ENCODE assay signal across 8 cellular contexts in genomic region chr21:17512245-17513213, GRCh38. TPM values are rescaled to one million over a fixed set of nuclear protein-coding genes. Genes with fewer than 3 reads are reported as not detected.
DNase-seq lines count a peak whose midpoint lies in the region; ATAC-seq, FAIRE-seq and TF ChIP-seq lines count a peak whose summit lies in the region.

Gene CXADR (plus strand): TSS chr21:17513043. CDS start chr21:17513130, 87 bp downstream.

- H3K4me3 ChIP-seq in Karpas-422 (ENCODE audit: low read length) = no peak within 1 kb of the TSS

- H3K79me2 ChIP-seq in Karpas-422 (ENCODE audit: low read length) = no peaks in the 10 kb centered on the region

- no peak within 1 kb of the TSS for H3K9ac ChIP-seq in Karpas-422 (ENCODE audit: low read length)

- H3K27me3 ChIP-seq in layer of hippocampus (ENCODE audit: control insufficient read depth, insufficient read depth, low read length) = no peaks in the 10 kb centered on the region
- no peaks in the 10 kb centered on the region for H3K27me3 ChIP-seq in Karpas-422 (ENCODE audit: low read length)

- peak; percentile 72 for DNase-seq in GM12892 (ENCODE audit: insufficient read length)
- DNase-seq in NCI-H2029 (lab: John Stamatoyannopoulos, UW) = peak; percentile 92
- peak; percentile 22 for DNase-seq in activated CD4-positive, CD25-positive, alpha-beta regulatory T cell treated with anti-CD3 and anti-CD28 coated beads, Interleukin-2, amount 50 U/mL, for 16 hours (ENCODE audit: low read depth, low spot score)
- DNase-seq in cerebellar cortex (ENCODE audit: low spot score) = peak; percentile 83
- peak; percentile 75 to 81 for DNase-seq in stimulated activated CD4-positive, alpha-beta T cell treated with anti-CD3 and anti-CD28 coated beads, Interleukin-2, amount 100 ng/mL, for 24 hours
- no peak for DNase-seq in Karpas-422

- H3K27ac ChIP-seq in layer of hippocampus (ENCODE audit: low read depth, low read length) = peak within 1 kb of the TSS; percentile 78
- no peak within 1 kb of the TSS for H3K27ac ChIP-seq in Karpas-422 (ENCODE audit: low read length)

- peak; percentile 85 for ATAC-seq in HG02884 (IDR thresholded peaks at IDR 0.05; ENCODE audit: unreplicated experiment)

- no peaks in the 10 kb centered on the region for H3K36me3 ChIP-seq in Karpas-422 (ENCODE audit: insufficient read depth, low read length)

- H3K4me2 ChIP-seq in Karpas-422 (ENCODE audit: low read depth, low read length, poor library complexity, severe bottlenecking) = no peak within 1 kb of the TSS

- no peaks in the 10 kb centered on the region for H3K9me2 ChIP-seq in Karpas-422 (replicated peaks; ENCODE audit: insufficient read depth, low read length)

- no peaks in the 10 kb centered on the region for H4K20me1 ChIP-seq in Karpas-422 (ENCODE audit: insufficient read depth, low read depth, low read length)

- no peak for TF ChIP-seq POLR2A in GM12892 (IDR thresholded peaks at IDR 0.05; ENCODE audit: low read depth, low read length)

- H2AFZ ChIP-seq in Karpas-422 (ENCODE audit: low read length) = no peak within 1 kb of the TSS

- H3K9me3 ChIP-seq in Karpas-422 (ENCODE audit: low read length) = no peaks in the 10 kb centered on the region

- FAIRE-seq in GM12892 (lab: Jason Lieb, UNC) = no peak

- no peaks in the 10 kb centered on the region for H3K4me1 ChIP-seq in Karpas-422 (ENCODE audit: low read length)

RNA-seq across cellular contexts. Expression of gene CXADR, which starts in this region (rescaled TPM):
- polyA plus RNA-seq in GM12892 (2012; ENCODE audit: missing spikeins) = 0.17 TPM
- not detected in 2 replicates for total RNA-seq in Karpas-422 (2014; rRNA removed; shearing (Covaris generic); ENCODE audit: low replicate concordance)
